Comparison of ENCODE assay signal across 21 cellular contexts in genomic region chr4:48585401-48585800, GRCh38.
DNase-seq lines count a peak whose midpoint lies in the region; ATAC-seq and TF ChIP-seq lines count a peak whose summit lies in the region.
"Had no signal": no experiment of that assay in that cellular context is flagged by ENCODE, and none has a peak within 500 bp of the region (broad histone marks: within the 10 kb centered on the region; RNA-seq: fewer than 3 reads in every experiment).

No MANE protein-coding gene starts in this region.

- H3K27me3 Mint-ChIP-seq in effector memory CD8-positive, alpha-beta T cell = no peaks in the 10 kb centered on the region
- H3K27me3 Mint-ChIP-seq in activated T-helper 1 cell treated with anti-CD3 and anti-CD28 coated beads, Interleukin-12 subunit alpha, Interleukin-12 subunit beta, Interleukin-2, Interleukin-4 antibody, amounts not matched to agents 30 ng/mL and 10 ng/mL and 1 ng/mL, durations not matched to agents 14 hours and 24 hours and 36 hours (ENCODE audit: insufficient read depth) = no peaks in the 10 kb centered on the region
- H3K27me3 Mint-ChIP-seq: activated CD8-positive, alpha-beta T cell treated with anti-CD3 and anti-CD28 coated beads for 36 hours had no signal

- H3K9me2 ChIP-seq in SK-N-SH = no peaks in the 10 kb centered on the region

- no peaks in the 10 kb centered on the region for H4K20me1 ChIP-seq in SK-N-SH (ENCODE audit: insufficient read depth)

- peak overlapping the region; percentile 9 to 59 for H3K27ac Mint-ChIP-seq in effector memory CD8-positive, alpha-beta T cell
- H3K27ac Mint-ChIP-seq in activated T-helper 1 cell treated with anti-CD3 and anti-CD28 coated beads, Interleukin-12 subunit alpha, Interleukin-12 subunit beta, Interleukin-2, Interleukin-4 antibody, amounts not matched to agents 30 ng/mL and 10 ng/mL and 1 ng/mL, durations not matched to agents 14 hours and 24 hours and 36 hours = no peak overlapping the region
- H3K27ac Mint-ChIP-seq: GM23338, mesothelial cell of epicardium had no signal

- H3K4me1 ChIP-seq in SK-N-SH (ENCODE audit: control insufficient read depth in 1 of 2, insufficient read depth in 2 of 2, low read depth in 1 of 2, low read length in 1 of 2) = no peaks in the 10 kb centered on the region; a peak in 1 of 4 replicates

- H3K9me3 ChIP-seq in SK-N-SH = no peaks in the 10 kb centered on the region
- H3K9me3 ChIP-seq: left lung had no signal

- TF ChIP-seq RAD21 in SK-N-SH (IDR thresholded peaks at IDR 0.05; ENCODE audit: low read length) = no peak

- H3K36me3 ChIP-seq in SK-N-SH (replicated peaks in 1 of 2; ENCODE audit: control insufficient read depth in 1 of 2, insufficient read depth in 2 of 2, low read length in 1 of 2) = peaks cover 47 to 63% of the 10 kb centered on the region in 2 experiments

- H3K27ac ChIP-seq in SK-N-SH (ENCODE audit: low read depth in 2 of 2, low read length in 1 of 2) = no peak overlapping the region
- H3K27ac ChIP-seq: left lung had no signal

- no peak overlapping the region for H2AFZ ChIP-seq in SK-N-SH (ENCODE audit: low read depth)
- H2AFZ ChIP-seq: GM23338 had no signal

- peaks cover 12% of the 10 kb centered on the region for H3F3A ChIP-seq in SK-N-SH (replicated peaks; ENCODE audit: insufficient read depth)

- WGBS in SK-N-SH (ENCODE audit: low lambda C conversion rate) = 96% methylated on average over 2 of the region's 2 CpGs

- POLR2A ChIA-PET in SK-N-SH (lab: Yijun Ruan, JAX) = no interaction called here

- no peak overlapping the region for H3K4me3 Mint-ChIP-seq in effector memory CD8-positive, alpha-beta T cell
- no peak overlapping the region for H3K4me3 Mint-ChIP-seq in activated T-helper 1 cell treated with anti-CD3 and anti-CD28 coated beads, Interleukin-12 subunit alpha, Interleukin-12 subunit beta, Interleukin-2, Interleukin-4 antibody, amounts not matched to agents 30 ng/mL and 10 ng/mL and 1 ng/mL, durations not matched to agents 14 hours and 24 hours and 36 hours
- H3K4me3 Mint-ChIP-seq: activated CD8-positive, alpha-beta T cell treated with anti-CD3 and anti-CD28 coated beads for 36 hours; GM23338; mesothelial cell of epicardium had no signal

- CTCF ChIA-PET in SK-N-SH (lab: Yijun Ruan, JAX) = interaction anchor here (1.7 kb wide), 1 partner anchor 377 kb away, joined by 5 read pairs; no protein-coding TSS in a partner anchor

- no peaks in the 10 kb centered on the region for H3K9me3 Mint-ChIP-seq in effector memory CD8-positive, alpha-beta T cell
- no peaks in the 10 kb centered on the region for H3K9me3 Mint-ChIP-seq in activated T-helper 1 cell treated with anti-CD3 and anti-CD28 coated beads, Interleukin-12 subunit alpha, Interleukin-12 subunit beta, Interleukin-2, Interleukin-4 antibody, amounts not matched to agents 30 ng/mL and 10 ng/mL and 1 ng/mL, durations not matched to agents 14 hours and 24 hours and 36 hours
- H3K9me3 Mint-ChIP-seq: activated CD8-positive, alpha-beta T cell treated with anti-CD3 and anti-CD28 coated beads for 36 hours; GM23338; mesothelial cell of epicardium had no signal

- no peak for ATAC-seq in effector memory CD8-positive, alpha-beta T cell (replicated peaks)
- no peak for ATAC-seq in HG02970 (IDR thresholded peaks at IDR 0.05; ENCODE audit: low FRiP score, unreplicated experiment)
- ATAC-seq: activated CD4-positive, CD25-positive, alpha-beta regulatory T cell treated with anti-CD3 and anti-CD28 coated beads, Interleukin-2, amount 50 U/mL, for 24 hours; activated CD8-positive, alpha-beta T cell treated with anti-CD3 and anti-CD28 coated beads for 36 hours; GM23338; left lung; Right ventricle myocardium inferior had no signal

- DNase-seq in NCI-H2029 (lab: John Stamatoyannopoulos, UW) (peak; percentile 28), NCI-H2029 treated with DMSO at 0.1 percent for 48 hours (lab: John Stamatoyannopoulos, UW) (no peak), NCI-H1930 (lab: John Stamatoyannopoulos, UW) (peak; percentile 76 to 77), putamen (ENCODE audit: low spot score) (peak; percentile 29), SK-N-SH (no peak)
- no peak for DNase-seq in effector memory CD8-positive, alpha-beta T cell
- no peak for DNase-seq in activated T-helper 1 cell treated with anti-CD3 and anti-CD28 coated beads, Interleukin-12 subunit alpha, Interleukin-12 subunit beta, Interleukin-2, Interleukin-4 antibody, amounts not matched to agents 30 ng/mL and 10 ng/mL and 1 ng/mL, durations not matched to agents 14 hours and 24 hours and 36 hours (ENCODE audit: low spot score)
- DNase-seq: activated CD8-positive, alpha-beta T cell treated with anti-CD3 and anti-CD28 coated beads for 36 hours; activated naive CD4-positive, alpha-beta T cell treated with Interleukin-2 at 50 U/mL for 16 hours; activated T-cell treated with anti-CD3 and anti-CD28 coated beads for 4 hours; AML-193; aorta; Calu3; Karpas-422; left lung; NCI-H187 treated with DMSO at 0.1 percent for 48 hours had no signal

- no peak overlapping the region for H3K9ac ChIP-seq in SK-N-SH

- H3K4me3 ChIP-seq in SK-N-SH (ENCODE audit: low read depth in 2 of 2, low read length in 1 of 2) = no peak overlapping the region
- H3K4me3 ChIP-seq: GM23338, left lung had no signal

- peaks cover 42% of the 10 kb centered on the region for H3K36me3 Mint-ChIP-seq in effector memory CD8-positive, alpha-beta T cell (ENCODE audit: insufficient read depth)
- H3K36me3 Mint-ChIP-seq in activated T-helper 1 cell treated with anti-CD3 and anti-CD28 coated beads, Interleukin-12 subunit alpha, Interleukin-12 subunit beta, Interleukin-2, Interleukin-4 antibody, amounts not matched to agents 30 ng/mL and 10 ng/mL and 1 ng/mL, durations not matched to agents 14 hours and 24 hours and 36 hours (ENCODE audit: low read depth) = peaks cover 29% of the 10 kb centered on the region

- H3K4me2 ChIP-seq in SK-N-SH = no peak overlapping the region
- H3K4me2 ChIP-seq: GM23338 had no signal

- H3K79me2 ChIP-seq in SK-N-SH (ENCODE audit: insufficient read depth) = no peaks in the 10 kb centered on the region

- H3K4me1 Mint-ChIP-seq in effector memory CD8-positive, alpha-beta T cell (ENCODE audit: low read depth in 2 of 2) = peaks cover 4 to 7% of the 10 kb centered on the region in 2 donors
- H3K4me1 Mint-ChIP-seq in activated T-helper 1 cell treated with anti-CD3 and anti-CD28 coated beads, Interleukin-12 subunit alpha, Interleukin-12 subunit beta, Interleukin-2, Interleukin-4 antibody, amounts not matched to agents 30 ng/mL and 10 ng/mL and 1 ng/mL, durations not matched to agents 14 hours and 24 hours and 36 hours (ENCODE audit: low read depth) = peaks cover 14% of the 10 kb centered on the region
- H3K4me1 Mint-ChIP-seq: GM23338, mesothelial cell of epicardium had no signal

- H3K27me3 ChIP-seq in SK-N-SH (ENCODE audit: insufficient read depth) = no peaks in the 10 kb centered on the region
- H3K27me3 ChIP-seq: left lung had no signal

- intact Hi-C loops in activated T-helper 1 cell treated with anti-CD3 and anti-CD28 coated beads, Interleukin-12 subunit alpha, Interleukin-12 subunit beta, Interleukin-2, Interleukin-4 antibody, amounts not matched to agents 30 ng/mL and 10 ng/mL and 1 ng/mL, durations not matched to agents 14 hours and 24 hours and 36 hours (cut with micrococcal nuclease) = no loop called here

- TF ChIP-seq CTCF in SK-N-SH (IDR thresholded peaks at IDR 0.05) = no peak

- no peak for TF ChIP-seq EP300 in SK-N-SH (IDR thresholded peaks at IDR 0.05; ENCODE audit: borderline replicate concordance in 1 of 2, low read depth in 1 of 2, low read length in 1 of 2)

TF ChIP-seq in SK-N-SH, 30 proteins besides CTCF, POLR2A, EP300 and RAD21 (continues in another document):
- no peak for TF ChIP-seq RCOR1 (IDR thresholded peaks at IDR 0.05; ENCODE audit: low read length)
- TF ChIP-seq, protein P1, sequence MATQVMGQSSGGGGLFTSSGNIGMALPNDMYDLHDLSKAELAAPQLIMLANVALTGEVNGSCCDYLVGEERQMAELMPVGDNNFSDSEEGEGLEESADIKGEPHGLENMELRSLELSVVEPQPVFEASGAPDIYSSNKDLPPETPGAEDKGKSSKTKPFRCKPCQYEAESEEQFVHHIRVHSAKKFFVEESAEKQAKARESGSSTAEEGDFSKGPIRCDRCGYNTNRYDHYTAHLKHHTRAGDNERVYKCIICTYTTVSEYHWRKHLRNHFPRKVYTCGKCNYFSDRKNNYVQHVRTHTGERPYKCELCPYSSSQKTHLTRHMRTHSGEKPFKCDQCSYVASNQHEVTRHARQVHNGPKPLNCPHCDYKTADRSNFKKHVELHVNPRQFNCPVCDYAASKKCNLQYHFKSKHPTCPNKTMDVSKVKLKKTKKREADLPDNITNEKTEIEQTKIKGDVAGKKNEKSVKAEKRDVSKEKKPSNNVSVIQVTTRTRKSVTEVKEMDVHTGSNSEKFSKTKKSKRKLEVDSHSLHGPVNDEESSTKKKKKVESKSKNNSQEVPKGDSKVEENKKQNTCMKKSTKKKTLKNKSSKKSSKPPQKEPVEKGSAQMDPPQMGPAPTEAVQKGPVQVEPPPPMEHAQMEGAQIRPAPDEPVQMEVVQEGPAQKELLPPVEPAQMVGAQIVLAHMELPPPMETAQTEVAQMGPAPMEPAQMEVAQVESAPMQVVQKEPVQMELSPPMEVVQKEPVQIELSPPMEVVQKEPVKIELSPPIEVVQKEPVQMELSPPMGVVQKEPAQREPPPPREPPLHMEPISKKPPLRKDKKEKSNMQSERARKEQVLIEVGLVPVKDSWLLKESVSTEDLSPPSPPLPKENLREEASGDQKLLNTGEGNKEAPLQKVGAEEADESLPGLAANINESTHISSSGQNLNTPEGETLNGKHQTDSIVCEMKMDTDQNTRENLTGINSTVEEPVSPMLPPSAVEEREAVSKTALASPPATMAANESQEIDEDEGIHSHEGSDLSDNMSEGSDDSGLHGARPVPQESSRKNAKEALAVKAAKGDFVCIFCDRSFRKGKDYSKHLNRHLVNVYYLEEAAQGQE (IDR thresholded peaks at IDR 0.05; ENCODE audit: low read depth, low read length) = no peak
- TF ChIP-seq PBX3 (IDR thresholded peaks at IDR 0.05) = no peak
- no peak for TF ChIP-seq USF1 (IDR thresholded peaks at IDR 0.05; ENCODE audit: borderline replicate concordance, low read depth)
- no peak for TF ChIP-seq GATA2 (CRISPR knock-in tag; IDR thresholded peaks at IDR 0.05)

Comparison
In these comparisons a context has a peak if more than half of its experiments do, and no peak if none do; other contexts are left out.
1. DNase-seq: peak in NCI-H2029 (single experiment), NCI-H1930 (2 of 2) and putamen (single experiment); none in NCI-H2029 treated with DMSO at 0.1 percent for 48 hours (single experiment), effector memory CD8-positive, alpha-beta T cell (0 of 3), SK-N-SH (single experiment) and activated T-helper 1 cell treated with anti-CD3 and anti-CD28 coated beads, Interleukin-12 subunit alpha, Interleukin-12 subunit beta, Interleukin-2, Interleukin-4 antibody, amounts not matched to agents 30 ng/mL and 10 ng/mL and 1 ng/mL, durations not matched to agents 14 hours and 24 hours and 36 hours (single experiment).